1 cellular context compared by ENCODE assay signal in genomic region chr6:166342293-166343156, GRCh38.
TF ChIP-seq lines count a peak whose summit lies in the region.

SFT2D1 (minus strand) TSS chr6:166342545; CDS start chr6:166342481, 64 bp downstream.

TF ChIP-seq in HepG2, 621 proteins besides CTCF, POLR2A, EP300 and RAD21 (continued from another document and continues in another):
- TF ChIP-seq ETV5 (CRISPR knock-in tag; IDR thresholded peaks at IDR 0.05; ENCODE audit: borderline replicate concordance) = peak; percentile 93
- 0 out of 2 replicates have a peak, but pooled peaks have one; percentile 17 for TF ChIP-seq MYPOP (CRISPR knock-in tag; IDR thresholded peaks at IDR 0.05)
- TF ChIP-seq PBX2 (CRISPR knock-in tag; IDR thresholded peaks at IDR 0.05) = no peak
- peak; percentile 92 for TF ChIP-seq HOXA3 (CRISPR knock-in tag; IDR thresholded peaks at IDR 0.05)
- peak; percentile 95; the same call in 1 of the 2 replicates for TF ChIP-seq MTERF4 (CRISPR knock-in tag; IDR thresholded peaks at IDR 0.05)
- TF ChIP-seq ZNF710 (CRISPR knock-in tag; IDR thresholded peaks at IDR 0.05; ENCODE audit: borderline replicate concordance) = peak; percentile 66
- peak; percentile 77; the same call in 1 of the 2 replicates for TF ChIP-seq ZNF331 (CRISPR knock-in tag; IDR thresholded peaks at IDR 0.05)
- no peak; the same call in 1 of the 2 replicates for TF ChIP-seq NFYB (CRISPR knock-in tag; IDR thresholded peaks at IDR 0.05)
- TF ChIP-seq ZNF562 (CRISPR knock-in tag; IDR thresholded peaks at IDR 0.05; ENCODE audit: borderline replicate concordance) = no peak; the same call in 1 of the 2 replicates
- TF ChIP-seq ZNF724P (CRISPR knock-in tag; IDR thresholded peaks at IDR 0.05; ENCODE audit: borderline replicate concordance) = peak; percentile 80
- TF ChIP-seq PRDM10 (CRISPR knock-in tag; IDR thresholded peaks at IDR 0.05; ENCODE audit: low read depth) = no peak; the same call in none of the 2 replicates
- TF ChIP-seq RFXANK (CRISPR knock-in tag; IDR thresholded peaks at IDR 0.05) = 0 out of 2 replicates have a peak, but pooled peaks have one; percentile 79
- peak; percentile 90; the same call in 1 of the 2 replicates for TF ChIP-seq ELF4 (CRISPR knock-in tag; IDR thresholded peaks at IDR 0.05; ENCODE audit: borderline replicate concordance)
- TF ChIP-seq ZBTB40 (IDR thresholded peaks at IDR 0.05) = peak; percentile 63; the same call in 1 of the 2 replicates
- peak; percentile 82 for TF ChIP-seq ZBTB40 (CRISPR knock-in tag; IDR thresholded peaks at IDR 0.05)
- peak; percentile 97 for TF ChIP-seq ZBTB7B (CRISPR knock-in tag; IDR thresholded peaks at IDR 0.05)
- TF ChIP-seq NR2C2 (CRISPR knock-in tag; IDR thresholded peaks at IDR 0.05; ENCODE audit: borderline replicate concordance) = peak; percentile 87
- peak; percentile 94 for TF ChIP-seq KLF6 (CRISPR knock-in tag; IDR thresholded peaks at IDR 0.05)
- TF ChIP-seq ZFX (CRISPR knock-in tag; IDR thresholded peaks at IDR 0.05; ENCODE audit: low read depth) = peak; percentile 95
- peak; percentile 85 for TF ChIP-seq TBX2 (CRISPR knock-in tag; IDR thresholded peaks at IDR 0.05; ENCODE audit: borderline replicate concordance)
- no peak for TF ChIP-seq SNRNP70 (IDR thresholded peaks at IDR 0.05; ENCODE audit: low read depth, low read length)
- no peak for TF ChIP-seq NFIB (CRISPR knock-in tag; IDR thresholded peaks at IDR 0.05; ENCODE audit: borderline replicate concordance)
- peak; percentile 93; the same call in 1 of the 2 replicates for TF ChIP-seq MEF2D (CRISPR knock-in tag; IDR thresholded peaks at IDR 0.05)
- TF ChIP-seq CEBPB (IDR thresholded peaks at IDR 0.05; ENCODE audit: borderline replicate concordance, low read depth, low read length) = no peak
- TF ChIP-seq ZNF414 (CRISPR knock-in tag; IDR thresholded peaks at IDR 0.05) = peak; percentile 83
- TF ChIP-seq FOXO1 (CRISPR knock-in tag; IDR thresholded peaks at IDR 0.05) = peak; percentile 6
- TF ChIP-seq RCOR2 (CRISPR knock-in tag; IDR thresholded peaks at IDR 0.05) = no peak
- peak; percentile 96 for TF ChIP-seq BORCS8-MEF2B (CRISPR knock-in tag; IDR thresholded peaks at IDR 0.05)
- peak; percentile 96 for TF ChIP-seq ZBTB7A (CRISPR knock-in tag; IDR thresholded peaks at IDR 0.05)
- TF ChIP-seq ZNF335 (CRISPR knock-in tag; IDR thresholded peaks at IDR 0.05) = peak; percentile 92
- TF ChIP-seq ZXDC (CRISPR knock-in tag; IDR thresholded peaks at IDR 0.05) = peak; percentile 99
- TF ChIP-seq KDM5A (IDR thresholded peaks at IDR 0.05; ENCODE audit: borderline replicate concordance, low read length) = peak; percentile 80
- peak; percentile 96 for TF ChIP-seq YEATS4 (CRISPR knock-in tag; IDR thresholded peaks at IDR 0.05; ENCODE audit: borderline replicate concordance)
- TF ChIP-seq GATA4 (IDR thresholded peaks at IDR 0.05; ENCODE audit: borderline replicate concordance, low read depth) = peak; percentile 35; the same call in 1 of the 2 replicates
- 0 out of 2 replicates have a peak, but pooled peaks have one; percentile 61 for TF ChIP-seq FLYWCH1 (CRISPR knock-in tag; IDR thresholded peaks at IDR 0.05)
